In the genomic region with DNA sequence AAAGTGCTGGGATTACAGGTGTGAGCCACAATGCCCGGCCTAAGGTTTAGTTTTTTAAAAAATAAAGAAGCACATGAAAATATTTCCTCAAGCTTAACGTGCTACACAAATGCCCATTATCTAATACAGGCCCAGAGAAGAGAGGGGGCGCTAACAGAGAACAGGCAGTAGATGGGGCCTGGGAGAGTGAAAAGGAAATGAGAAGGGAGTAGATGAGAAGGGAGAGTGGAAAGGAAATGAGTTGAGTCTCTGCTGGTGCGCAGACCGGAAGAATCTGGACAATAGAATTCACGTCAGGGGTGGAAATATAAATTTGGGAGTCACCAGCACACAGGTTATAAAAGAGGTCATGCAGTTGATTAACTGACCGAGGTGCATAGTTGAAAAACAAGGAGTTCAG, we compare ENCODE assay signal across 11 cellular contexts. TPM values are rescaled to one million over a fixed set of nuclear protein-coding genes. Genes with fewer than 3 reads are reported as not detected.
A peak's percentile ranks its signal among the peaks of the same experiment; 100 is the strongest.
DNase-seq lines count a peak whose midpoint lies in the region; ATAC-seq, FAIRE-seq and TF ChIP-seq lines count a peak whose summit lies in the region.
"Had no signal": no experiment of that assay in that cellular context is flagged by ENCODE, and none has a peak within 500 bp of the region (broad histone marks: within the 10 kb centered on the region; RNA-seq: fewer than 3 reads in every experiment).

No MANE protein-coding gene starts in this region.

- no peak overlapping the region for H3K4me3 ChIP-seq in kidney (ENCODE audit: low read length in 2 of 2)

- peak overlapping the region; percentile 45 for H3K4me3 Mint-ChIP-seq in T-helper 2 cell treated with Interferon-gamma antibody and Interleukin-4, amounts not matched to agents 5 μg/mL and 100 μg/mL, for 36 hours
- H3K4me3 Mint-ChIP-seq in activated T-helper 2 cell treated with anti-CD3 and anti-CD28 coated beads, Interferon-gamma antibody, Interleukin-2, Interleukin-4, amounts not matched to agents 10 μg/mL and 5 μg/mL and 100 μg/mL, durations not matched to agents 14 hours and 24 hours and 36 hours (ENCODE audit: low read depth) = no peak overlapping the region
- H3K4me3 Mint-ChIP-seq in stimulated activated naive B cell treated with anti-CD40 and anti-IgM and Interleukin-4, amounts not matched to agents 10 μg/mL and 1 μg/mL and 100 μg/mL, for 72 hours = no peak overlapping the region
- no peak overlapping the region for H3K4me3 Mint-ChIP-seq in nephron progenitor cell

- H3K27ac ChIP-seq in kidney (ENCODE audit: low read depth in 2 of 2, low read length in 2 of 2) = peak overlapping the region; percentile 18 to 75
- H3K27ac ChIP-seq: 22Rv1, HL-60 had no signal

- H3K27me3 Mint-ChIP-seq in T-helper 2 cell treated with Interferon-gamma antibody and Interleukin-4, amounts not matched to agents 5 μg/mL and 100 μg/mL, for 36 hours (ENCODE audit: low read depth) = no peaks in the 10 kb centered on the region
- no peaks in the 10 kb centered on the region for H3K27me3 Mint-ChIP-seq in activated T-helper 2 cell treated with anti-CD3 and anti-CD28 coated beads, Interferon-gamma antibody, Interleukin-2, Interleukin-4, amounts not matched to agents 10 μg/mL and 5 μg/mL and 100 μg/mL, durations not matched to agents 14 hours and 24 hours and 36 hours (ENCODE audit: low read depth)
- peaks cover 58 to 64% of the 10 kb centered on the region in 2 donors for H3K27me3 Mint-ChIP-seq in stimulated activated naive B cell treated with anti-CD40 and anti-IgM and Interleukin-4, amounts not matched to agents 10 μg/mL and 1 μg/mL and 100 μg/mL, for 72 hours
- H3K27me3 Mint-ChIP-seq in nephron progenitor cell (ENCODE audit: low read depth, poor library complexity) = peaks cover 3% of the 10 kb centered on the region

- TF ChIP-seq CTCF in kidney (IDR thresholded peaks at IDR 0.05; ENCODE audit: borderline replicate concordance, extremely low read depth, insufficient read depth) (peak; percentile 1), nephron progenitor cell (IDR thresholded peaks at IDR 0.05) (no peak)

- H3K27ac Mint-ChIP-seq in T-helper 2 cell treated with Interferon-gamma antibody and Interleukin-4, amounts not matched to agents 5 μg/mL and 100 μg/mL, for 36 hours = peak overlapping the region; percentile 93
- H3K27ac Mint-ChIP-seq in activated T-helper 2 cell treated with anti-CD3 and anti-CD28 coated beads, Interferon-gamma antibody, Interleukin-2, Interleukin-4, amounts not matched to agents 10 μg/mL and 5 μg/mL and 100 μg/mL, durations not matched to agents 14 hours and 24 hours and 36 hours = peak overlapping the region; percentile 1
- peak overlapping the region; percentile 89 for H3K27ac Mint-ChIP-seq in stimulated activated naive B cell treated with anti-CD40 and anti-IgM and Interleukin-4, amounts not matched to agents 10 μg/mL and 1 μg/mL and 100 μg/mL, for 72 hours
- H3K27ac Mint-ChIP-seq in nephron progenitor cell = no peak overlapping the region

- H3K9ac ChIP-seq in kidney (ENCODE audit: low read length in 2 of 2) = peak overlapping the region in 1 of 2 donors; percentile 55

- H3K9me3 Mint-ChIP-seq in T-helper 2 cell treated with Interferon-gamma antibody and Interleukin-4, amounts not matched to agents 5 μg/mL and 100 μg/mL, for 36 hours = no peaks in the 10 kb centered on the region
- H3K9me3 Mint-ChIP-seq in activated T-helper 2 cell treated with anti-CD3 and anti-CD28 coated beads, Interferon-gamma antibody, Interleukin-2, Interleukin-4, amounts not matched to agents 10 μg/mL and 5 μg/mL and 100 μg/mL, durations not matched to agents 14 hours and 24 hours and 36 hours = no peaks in the 10 kb centered on the region
- H3K9me3 Mint-ChIP-seq in stimulated activated naive B cell treated with anti-CD40 and anti-IgM and Interleukin-4, amounts not matched to agents 10 μg/mL and 1 μg/mL and 100 μg/mL, for 72 hours = no peaks in the 10 kb centered on the region
- no peaks in the 10 kb centered on the region for H3K9me3 Mint-ChIP-seq in nephron progenitor cell

- FAIRE-seq in kidney (lab: Jason Lieb, UNC) = no peak

- no peak for DNase-seq in T-helper 2 cell treated with Interferon-gamma antibody and Interleukin-4, amounts not matched to agents 5 μg/mL and 100 μg/mL, for 36 hours (ENCODE audit: low spot score)
- DNase-seq in T-helper 2 cell (no peak), kidney (no peak), NCI-H526 treated with DMSO at 0.1 percent for 48 hours (lab: John Stamatoyannopoulos, UW) (no peak), nephron progenitor cell (no peak)
- DNase-seq in activated T-helper 2 cell treated with anti-CD3 and anti-CD28 coated beads, Interferon-gamma antibody, Interleukin-2, Interleukin-4, amounts not matched to agents 10 μg/mL and 5 μg/mL and 100 μg/mL, durations not matched to agents 14 hours and 24 hours and 36 hours (ENCODE audit: low spot score) = no peak
- no peak for DNase-seq in stimulated activated naive B cell treated with anti-CD40 and anti-IgM and Interleukin-4, amounts not matched to agents 10 μg/mL and 1 μg/mL and 100 μg/mL, for 72 hours
- no peak for DNase-seq in stimulated activated CD8-positive, alpha-beta memory T cell treated with anti-CD3 and anti-CD28 coated beads, Interleukin-4, amount 100 ng/mL, for 48 hours
- DNase-seq: NCI-H1105 treated with DMSO at 0.1 percent for 48 hours had no signal

- intact Hi-C loops in activated T-helper 2 cell treated with anti-CD3 and anti-CD28 coated beads, Interferon-gamma antibody, Interleukin-2, Interleukin-4, amounts not matched to agents 10 μg/mL and 5 μg/mL and 100 μg/mL, durations not matched to agents 14 hours and 24 hours and 36 hours (cut with micrococcal nuclease) = loop anchor here (5.0 kb wide), 1 partner anchor 138 kb away; a partner anchor contains a TSS
- intact Hi-C loops in kidney (cut with DNase I) = no loop called here

- H3K36me3 Mint-ChIP-seq in T-helper 2 cell treated with Interferon-gamma antibody and Interleukin-4, amounts not matched to agents 5 μg/mL and 100 μg/mL, for 36 hours (ENCODE audit: low read depth) = peaks cover 56% of the 10 kb centered on the region
- H3K36me3 Mint-ChIP-seq in activated T-helper 2 cell treated with anti-CD3 and anti-CD28 coated beads, Interferon-gamma antibody, Interleukin-2, Interleukin-4, amounts not matched to agents 10 μg/mL and 5 μg/mL and 100 μg/mL, durations not matched to agents 14 hours and 24 hours and 36 hours (ENCODE audit: low read depth) = peaks cover 35% of the 10 kb centered on the region
- H3K36me3 Mint-ChIP-seq in stimulated activated naive B cell treated with anti-CD40 and anti-IgM and Interleukin-4, amounts not matched to agents 10 μg/mL and 1 μg/mL and 100 μg/mL, for 72 hours = peaks cover 0 to 8% of the 10 kb centered on the region in 2 donors
- H3K36me3 Mint-ChIP-seq in nephron progenitor cell (ENCODE audit: low read depth) = peaks cover 13% of the 10 kb centered on the region

- H3K4me1 Mint-ChIP-seq in T-helper 2 cell treated with Interferon-gamma antibody and Interleukin-4, amounts not matched to agents 5 μg/mL and 100 μg/mL, for 36 hours (ENCODE audit: low read depth) = peaks cover 68% of the 10 kb centered on the region
- peaks cover 63% of the 10 kb centered on the region for H3K4me1 Mint-ChIP-seq in activated T-helper 2 cell treated with anti-CD3 and anti-CD28 coated beads, Interferon-gamma antibody, Interleukin-2, Interleukin-4, amounts not matched to agents 10 μg/mL and 5 μg/mL and 100 μg/mL, durations not matched to agents 14 hours and 24 hours and 36 hours (ENCODE audit: low read depth)
- peaks cover 34 to 39% of the 10 kb centered on the region in 2 donors for H3K4me1 Mint-ChIP-seq in stimulated activated naive B cell treated with anti-CD40 and anti-IgM and Interleukin-4, amounts not matched to agents 10 μg/mL and 1 μg/mL and 100 μg/mL, for 72 hours
- H3K4me1 Mint-ChIP-seq in nephron progenitor cell = peaks cover 48% of the 10 kb centered on the region

- no peaks in the 10 kb centered on the region for H3K36me3 ChIP-seq in kidney (ENCODE audit: control insufficient read depth in 1 of 2, insufficient read depth in 2 of 2, low read length in 2 of 2)

- no peak for ATAC-seq in stimulated activated naive B cell treated with anti-CD40 and anti-IgM and Interleukin-4, amounts not matched to agents 10 μg/mL and 1 μg/mL and 100 μg/mL, for 72 hours (replicated peaks)

- H3K9me3 ChIP-seq in kidney (ENCODE audit: control insufficient read depth in 1 of 2, low read length in 2 of 2) = no peaks in the 10 kb centered on the region

- H3K4me1 ChIP-seq in kidney (ENCODE audit: control insufficient read depth in 1 of 2, insufficient read depth in 1 of 2, low read depth in 1 of 2, low read length in 2 of 2) = peaks cover 27 to 43% of the 10 kb centered on the region in 2 donors

RNA-seq across cellular contexts. Expression of a gene that starts 10.7 kb away (rescaled TPM):
- 44.4 and 45.4 TPM in 2 replicates for total RNA-seq in activated T-helper 2 cell treated with anti-CD3 and anti-CD28 coated beads, Interferon-gamma antibody, Interleukin-2, Interleukin-4, amounts not matched to agents 10 μg/mL and 5 μg/mL and 100 μg/mL, durations not matched to agents 14 hours and 24 hours and 36 hours
- total RNA-seq in kidney = 133 TPM
- 57.1 TPM for polyA plus RNA-seq in kidney (ENCODE audit: insufficient read depth, low read depth, low replicate concordance)

RNA-seq across cellular contexts. Expression of a gene that starts 36.9 kb away (rescaled TPM):
- 5,714 and 6,075 TPM in 2 replicates for total RNA-seq in activated T-helper 2 cell treated with anti-CD3 and anti-CD28 coated beads, Interferon-gamma antibody, Interleukin-2, Interleukin-4, amounts not matched to agents 10 μg/mL and 5 μg/mL and 100 μg/mL, durations not matched to agents 14 hours and 24 hours and 36 hours
- total RNA-seq in kidney = 18,412 TPM
- not detected for polyA plus RNA-seq in kidney (ENCODE audit: insufficient read depth, low read depth, low replicate concordance)

RNA-seq across cellular contexts. Expression of a gene that starts 38.2 kb away (rescaled TPM):
- 2,603 and 2,662 TPM in 2 replicates for total RNA-seq in activated T-helper 2 cell treated with anti-CD3 and anti-CD28 coated beads, Interferon-gamma antibody, Interleukin-2, Interleukin-4, amounts not matched to agents 10 μg/mL and 5 μg/mL and 100 μg/mL, durations not matched to agents 14 hours and 24 hours and 36 hours
- 3,016 TPM for total RNA-seq in kidney
- not detected for polyA plus RNA-seq in kidney (ENCODE audit: insufficient read depth, low read depth, low replicate concordance)

RNA-seq across cellular contexts. Expression of a gene that starts 47.3 kb away (rescaled TPM):
- 2.0 and 2.2 TPM in 2 replicates for total RNA-seq in activated T-helper 2 cell treated with anti-CD3 and anti-CD28 coated beads, Interferon-gamma antibody, Interleukin-2, Interleukin-4, amounts not matched to agents 10 μg/mL and 5 μg/mL and 100 μg/mL, durations not matched to agents 14 hours and 24 hours and 36 hours
- 1.5 TPM for total RNA-seq in kidney
- 8.1 TPM for polyA plus RNA-seq in kidney (ENCODE audit: insufficient read depth, low read depth, low replicate concordance)

RNA-seq across cellular contexts. Expression of a gene that starts 53.9 kb away (rescaled TPM):
- 2,950 and 3,019 TPM in 2 replicates for total RNA-seq in activated T-helper 2 cell treated with anti-CD3 and anti-CD28 coated beads, Interferon-gamma antibody, Interleukin-2, Interleukin-4, amounts not matched to agents 10 μg/mL and 5 μg/mL and 100 μg/mL, durations not matched to agents 14 hours and 24 hours and 36 hours
- 1,384 TPM for total RNA-seq in kidney
- polyA plus RNA-seq in kidney (ENCODE audit: insufficient read depth, low read depth, low replicate concordance) = 1,654 TPM
